ENCODE assay signal across 16 cellular contexts in genomic region chr4:8747467-8747841, GRCh38.
"Had no signal": no experiment of that assay in that cellular context is flagged by ENCODE, and none has a peak within 500 bp of the region (broad histone marks: within the 10 kb centered on the region; RNA-seq: fewer than 3 reads in every experiment).

No MANE protein-coding gene starts in this region.

- H3K27me3 Mint-ChIP-seq: central memory CD8-positive, alpha-beta T cell had no signal

- DNase-seq: activated CD4-positive, alpha-beta T cell treated with anti-CD3 and anti-CD28 coated beads, Interleukin-2, amount 50 U/mL, for 48 hours; activated naive CD4-positive, alpha-beta T cell treated with Interleukin-2 at 50 U/mL for 16 hours; activated naive CD8-positive, alpha-beta T cell treated with anti-CD3 and anti-CD28 coated beads, Interleukin-2, amount 50 U/mL, for 24 hours; activated T-cell treated with anti-CD3 and anti-CD28 coated beads for 4 hours; anterior cingulate cortex; brain microvascular endothelial cell; cortex of kidney; effector CD4-positive, alpha-beta T cell; gastrocnemius medialis; nephron progenitor cell; stimulated activated naive B cell treated with anti-CD40 and anti-IgM and Interleukin-4, amounts not matched to agents 10 μg/mL and 1 μg/mL and 100 μg/mL, for 72 hours; thyroid gland had no signal

- H3K9me3 ChIP-seq: gastrocnemius medialis, thyroid gland had no signal

- H3K36me3 Mint-ChIP-seq: stimulated activated naive B cell treated with anti-CD40 and anti-IgM and Interleukin-4, amounts not matched to agents 10 μg/mL and 1 μg/mL and 100 μg/mL, for 72 hours had no signal

- H3K4me1 ChIP-seq: gastrocnemius medialis, thyroid gland had no signal

- H3K27ac Mint-ChIP-seq: activated naive CD8-positive, alpha-beta T cell treated with anti-CD3 and anti-CD28 coated beads, Interleukin-2, amount 50 U/mL, for 24 hours; activated T-helper 17 cell treated with anti-CD3 and anti-CD28 coated beads, Interleukin-2, amount 50 U/mL, for 72 hours; nephron progenitor cell; stimulated activated naive B cell treated with anti-CD40 and anti-IgM and Interleukin-4, amounts not matched to agents 10 μg/mL and 1 μg/mL and 100 μg/mL, for 72 hours; T-helper 2 cell treated with Interferon-gamma antibody and Interleukin-4, amounts not matched to agents 5 μg/mL and 100 μg/mL, for 36 hours had no signal

- H3K4me3 Mint-ChIP-seq: activated naive CD8-positive, alpha-beta T cell treated with anti-CD3 and anti-CD28 coated beads, Interleukin-2, amount 50 U/mL, for 24 hours; activated T-helper 17 cell treated with anti-CD3 and anti-CD28 coated beads, Interleukin-2, amount 50 U/mL, for 72 hours; central memory CD8-positive, alpha-beta T cell; nephron progenitor cell; stimulated activated naive B cell treated with anti-CD40 and anti-IgM and Interleukin-4, amounts not matched to agents 10 μg/mL and 1 μg/mL and 100 μg/mL, for 72 hours; T-helper 2 cell treated with Interferon-gamma antibody and Interleukin-4, amounts not matched to agents 5 μg/mL and 100 μg/mL, for 36 hours had no signal

- H3K27ac ChIP-seq: brain microvascular endothelial cell, gastrocnemius medialis, thyroid gland had no signal

- H3K27me3 ChIP-seq: brain microvascular endothelial cell, thyroid gland had no signal

- H3K4me1 Mint-ChIP-seq: activated naive CD8-positive, alpha-beta T cell treated with anti-CD3 and anti-CD28 coated beads, Interleukin-2, amount 50 U/mL, for 24 hours; activated T-helper 17 cell treated with anti-CD3 and anti-CD28 coated beads, Interleukin-2, amount 50 U/mL, for 72 hours; central memory CD8-positive, alpha-beta T cell; stimulated activated naive B cell treated with anti-CD40 and anti-IgM and Interleukin-4, amounts not matched to agents 10 μg/mL and 1 μg/mL and 100 μg/mL, for 72 hours had no signal

- ATAC-seq: activated naive CD8-positive, alpha-beta T cell treated with anti-CD3 and anti-CD28 coated beads, Interleukin-2, amount 50 U/mL, for 24 hours; activated T-helper 17 cell treated with anti-CD3 and anti-CD28 coated beads, Interleukin-2, amount 50 U/mL, for 72 hours; esophagus mucosa; gastrocnemius medialis; stimulated activated naive B cell treated with anti-CD40 and anti-IgM and Interleukin-4, amounts not matched to agents 10 μg/mL and 1 μg/mL and 100 μg/mL, for 72 hours had no signal

- H3K4me3 ChIP-seq: gastrocnemius medialis, thyroid gland had no signal

- H3K36me3 ChIP-seq: brain microvascular endothelial cell, gastrocnemius medialis, thyroid gland had no signal
